18 cellular contexts compared by ENCODE assay signal in the genomic region with DNA sequence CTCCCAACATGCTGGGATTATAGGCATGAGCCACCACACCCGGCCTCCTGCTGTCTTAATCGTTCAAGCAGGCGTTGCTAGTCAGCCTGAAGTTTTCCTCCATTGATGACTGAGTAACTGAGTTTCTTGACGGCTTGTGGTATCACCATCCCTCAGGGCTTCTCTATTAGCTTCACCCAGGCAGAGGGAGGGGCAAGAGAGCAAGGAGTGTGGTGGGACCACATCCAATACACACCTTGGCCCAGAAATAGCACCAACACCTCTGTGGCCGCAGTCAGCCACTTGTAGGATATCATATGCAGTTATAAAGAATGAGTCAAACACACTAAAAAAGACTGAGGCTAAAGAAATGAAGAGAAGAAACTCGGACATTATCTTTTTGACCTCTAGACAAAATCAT.
DNase-seq lines count a peak whose midpoint lies in the region; ATAC-seq and TF ChIP-seq lines count a peak whose summit lies in the region.
"Had no signal": no experiment of that assay in that cellular context is flagged by ENCODE, and none has a peak within 500 bp of the region (broad histone marks: within the 10 kb centered on the region; RNA-seq: fewer than 3 reads in every experiment).

No MANE protein-coding gene starts in this region.

- no peak overlapping the region for H3K4me3 ChIP-seq in DND-41 (ENCODE audit: low read depth in 1 of 2, low read length in 2 of 2)
- no peak overlapping the region for H3K4me3 ChIP-seq in KMS-11 (IDR thresholded peaks at IDR 0.05; ENCODE audit: insufficient read depth, low read depth, low read length)
- no peak overlapping the region for H3K4me3 ChIP-seq in right cardiac atrium (ENCODE audit: low read length)
- H3K4me3 ChIP-seq: GM23338 had no signal

- H3K27me3 ChIP-seq in DND-41 (ENCODE audit: insufficient read depth, low read length, poor library complexity), result no peaks in the 10 kb centered on the region
- H3K27me3 ChIP-seq in KMS-11 (ENCODE audit: insufficient read depth, low read depth), result no peaks in the 10 kb centered on the region
- no peaks in the 10 kb centered on the region for H3K27me3 ChIP-seq in right cardiac atrium (ENCODE audit: control insufficient read depth, insufficient read depth)
- H3K27me3 ChIP-seq: BE2C had no signal

- H4K20me1 ChIP-seq in DND-41 (ENCODE audit: insufficient read depth, low read length) (no peaks in the 10 kb centered on the region), KMS-11 (ENCODE audit: insufficient read depth) (no peaks in the 10 kb centered on the region)

- H3K36me3 ChIP-seq in DND-41 (ENCODE audit: insufficient read depth, low read length), result no peaks in the 10 kb centered on the region
- H3K36me3 ChIP-seq in KMS-11 (ENCODE audit: insufficient read depth), result no peaks in the 10 kb centered on the region
- H3K36me3 ChIP-seq: BE2C had no signal

- intact Hi-C loops in right cardiac atrium (cut with DNase I), result no loop called here

- H3K4me2 ChIP-seq in DND-41 (ENCODE audit: insufficient read depth, low read length) (no peak overlapping the region), KMS-11 (peak overlapping the region; percentile 20; the same call in 1 of the 2 replicates)
- H3K4me2 ChIP-seq: GM23338 had no signal

- H3K4me1 ChIP-seq in DND-41 (ENCODE audit: insufficient read depth, low read length) (peaks cover 42% of the 10 kb centered on the region), KMS-11 (ENCODE audit: low read depth, poor library complexity, severe bottlenecking) (peaks cover 24% of the 10 kb centered on the region), right cardiac atrium (ENCODE audit: control insufficient read depth, insufficient read depth, low read length) (no peaks in the 10 kb centered on the region)
- H3K4me1 ChIP-seq: BE2C had no signal

- no peak overlapping the region for H3K4me3 Mint-ChIP-seq in effector memory CD8-positive, alpha-beta T cell
- no peak overlapping the region for H3K4me3 Mint-ChIP-seq in stimulated activated effector memory CD8-positive, alpha-beta T cell treated with anti-CD3 and anti-CD28 coated beads, Interleukin-12 subunit alpha, Interleukin-12 subunit beta, amount 100 ng/mL, for 72 hours
- H3K4me3 Mint-ChIP-seq: GM23338, IgD-negative memory B cell had no signal

- H3K9me3 Mint-ChIP-seq in effector memory CD8-positive, alpha-beta T cell, result peaks cover 0 to 7% of the 10 kb centered on the region in 2 donors
- peaks cover 11% of the 10 kb centered on the region for H3K9me3 Mint-ChIP-seq in stimulated activated effector memory CD8-positive, alpha-beta T cell treated with anti-CD3 and anti-CD28 coated beads, Interleukin-12 subunit alpha, Interleukin-12 subunit beta, amount 100 ng/mL, for 72 hours
- H3K9me3 Mint-ChIP-seq: GM23338, IgD-negative memory B cell had no signal

- H3K27ac ChIP-seq in DND-41 (ENCODE audit: low read length) (peak overlapping the region; percentile 72), KMS-11 (no peak overlapping the region), right cardiac atrium (ENCODE audit: low read length) (no peak overlapping the region)

- ATAC-seq in DND-41 (ENCODE audit: insufficient read depth, low read depth) (no peak; the same call in 2 of the 3 replicates), right cardiac atrium (no peak)
- peak; percentile 69 for ATAC-seq in effector memory CD8-positive, alpha-beta T cell (replicated peaks)
- ATAC-seq in stimulated activated effector memory CD8-positive, alpha-beta T cell treated with anti-CD3 and anti-CD28 coated beads, Interleukin-12 subunit alpha, Interleukin-12 subunit beta, amount 100 ng/mL, for 72 hours, result peak; percentile 58
- ATAC-seq: GM23338, HepG2 had no signal

- peaks cover 0 to 4% of the 10 kb centered on the region in 2 donors for H3K4me1 Mint-ChIP-seq in effector memory CD8-positive, alpha-beta T cell (ENCODE audit: low read depth in 2 of 2)
- H3K4me1 Mint-ChIP-seq in stimulated activated effector memory CD8-positive, alpha-beta T cell treated with anti-CD3 and anti-CD28 coated beads, Interleukin-12 subunit alpha, Interleukin-12 subunit beta, amount 100 ng/mL, for 72 hours, result peaks cover 7% of the 10 kb centered on the region
- H3K4me1 Mint-ChIP-seq: GM23338, IgD-negative memory B cell had no signal

- H3K79me2 ChIP-seq in DND-41 (ENCODE audit: insufficient read depth, low read length) (no peaks in the 10 kb centered on the region), KMS-11 (ENCODE audit: insufficient read depth, low read depth) (no peaks in the 10 kb centered on the region)

- H3K9me3 ChIP-seq in DND-41 (ENCODE audit: insufficient read depth, low read length, severe bottlenecking) (no peaks in the 10 kb centered on the region), right cardiac atrium (ENCODE audit: control insufficient read depth, low read length) (no peaks in the 10 kb centered on the region)
- H3K9me3 ChIP-seq: BE2C had no signal

- no peaks in the 10 kb centered on the region for H3K27me3 Mint-ChIP-seq in effector memory CD8-positive, alpha-beta T cell
- H3K27me3 Mint-ChIP-seq: CD4-positive, CD25-positive, alpha-beta regulatory T cell; CD8-positive, alpha-beta memory T cell; IgD-negative memory B cell had no signal

- no peak overlapping the region for H3K27ac Mint-ChIP-seq in effector memory CD8-positive, alpha-beta T cell
- H3K27ac Mint-ChIP-seq in stimulated activated effector memory CD8-positive, alpha-beta T cell treated with anti-CD3 and anti-CD28 coated beads, Interleukin-12 subunit alpha, Interleukin-12 subunit beta, amount 100 ng/mL, for 72 hours, result no peak overlapping the region
- H3K27ac Mint-ChIP-seq: GM23338, IgD-negative memory B cell had no signal

- DNase-seq in DND-41 (peak; percentile 29), NCI-H2081 (lab: John Stamatoyannopoulos, UW) (no peak), right cardiac atrium (no peak)
- DNase-seq in effector memory CD8-positive, alpha-beta T cell, result peak in 1 of 3 experiments; percentile 2
- no peak for DNase-seq in stimulated activated effector memory CD8-positive, alpha-beta T cell treated with anti-CD3 and anti-CD28 coated beads, Interleukin-12 subunit alpha, Interleukin-12 subunit beta, amount 100 ng/mL, for 72 hours (ENCODE audit: low spot score in 2 of 2)
- DNase-seq: ACHN, BE2C, C1 segment of cervical spinal cord, COR-L47, DMS 273 treated with DMSO at 0.1 percent for 48 hours, DMS53, H7 had no signal

- no peak overlapping the region for H3K9ac ChIP-seq in DND-41 (ENCODE audit: low read depth, low read length)
- no peak overlapping the region for H3K9ac ChIP-seq in KMS-11

- H3K36me3 Mint-ChIP-seq in effector memory CD8-positive, alpha-beta T cell (ENCODE audit: insufficient read depth), result no peaks in the 10 kb centered on the region
- no peaks in the 10 kb centered on the region for H3K36me3 Mint-ChIP-seq in stimulated activated effector memory CD8-positive, alpha-beta T cell treated with anti-CD3 and anti-CD28 coated beads, Interleukin-12 subunit alpha, Interleukin-12 subunit beta, amount 100 ng/mL, for 72 hours
- H3K36me3 Mint-ChIP-seq: CD4-positive, CD25-positive, alpha-beta regulatory T cell; CD8-positive, alpha-beta memory T cell; IgD-negative memory B cell had no signal

- H2AFZ ChIP-seq in DND-41 (ENCODE audit: low read depth, low read length) (peak overlapping the region; percentile 15; the same call in 1 of the 2 replicates), KMS-11 (ENCODE audit: low read depth) (no peak overlapping the region)

- TF ChIP-seq CTCF in DND-41 (IDR thresholded peaks at IDR 0.05; ENCODE audit: borderline replicate concordance, extremely low read depth, low read length, poor library complexity, severe bottlenecking) (no peak), KMS-11 (conservative IDR thresholded peaks at IDR 0.05; ENCODE audit: low read depth, low read length) (no peak)

- 88% methylated on average over 6 of the region's 6 CpGs for WGBS in right cardiac atrium

Comparison
In these comparisons a context has a peak if more than half of its experiments do, and no peak if none do; other contexts are left out.
1. ATAC-seq: peak in effector memory CD8-positive, alpha-beta T cell (single experiment) and stimulated activated effector memory CD8-positive, alpha-beta T cell treated with anti-CD3 and anti-CD28 coated beads, Interleukin-12 subunit alpha, Interleukin-12 subunit beta, amount 100 ng/mL, for 72 hours (single experiment); none in DND-41 (single experiment) and right cardiac atrium (0 of 2).